ENCODE assay signal across 6 cellular contexts in the genomic region with DNA sequence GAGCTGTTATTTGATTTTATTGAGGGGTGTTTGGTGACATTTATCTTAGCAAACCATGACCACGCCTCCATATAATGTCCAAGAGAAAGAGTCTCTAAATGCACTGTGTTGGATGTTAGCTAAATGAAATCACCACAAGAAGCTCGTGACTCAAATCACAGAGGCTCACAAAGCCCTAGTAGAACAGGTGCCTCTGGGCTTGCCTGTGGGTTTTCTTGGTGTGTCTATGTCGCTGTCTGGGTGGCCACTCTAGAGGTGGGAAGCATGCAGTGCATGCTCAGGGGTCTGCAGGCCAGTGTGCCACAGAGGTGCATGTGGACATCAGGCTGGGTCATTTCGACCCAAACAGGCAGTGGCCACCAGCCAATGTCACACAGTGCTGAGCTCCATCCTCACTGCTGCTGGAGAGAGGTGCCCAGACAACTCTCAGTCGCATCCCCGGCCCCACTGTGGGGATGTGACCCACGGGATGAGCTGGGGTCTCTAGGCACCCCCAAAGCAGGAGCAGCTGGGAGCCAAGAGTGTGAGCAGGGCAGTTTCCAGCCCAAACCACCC.
DNase-seq lines count a peak whose midpoint lies in the region; ATAC-seq, FAIRE-seq and TF ChIP-seq lines count a peak whose summit lies in the region.
"Not testable (repeated sequence)": the region's sequence is repeated elsewhere in the genome, so short reads cannot be mapped to it uniquely, and the experiment has no call there.

No MANE protein-coding gene starts in this region.

- not testable (repeated sequence) for H3K27ac ChIP-seq in H9 (ENCODE audit: insufficient read length, low read depth, low read length); kidney (ENCODE audit: low read depth in 2 of 2, low read length in 2 of 2); sigmoid colon

- not testable (repeated sequence) for H3K27me3 Mint-ChIP-seq in H9 (ENCODE audit: low read depth); effector memory CD8-positive, alpha-beta T cell
- peaks cover 18% of the 10 kb centered on the region for H3K27me3 Mint-ChIP-seq in glutamatergic neuron (ENCODE audit: unreplicated experiment)

- not testable (repeated sequence) for H2AFZ ChIP-seq in H9 (ENCODE audit: low read length)

- not testable (repeated sequence) for H3K4me2 ChIP-seq in H9 (ENCODE audit: insufficient read depth, insufficient read length, low read length)

- H3K56ac ChIP-seq in H9 (ENCODE audit: insufficient read length, low read depth, low read length) = not testable (repeated sequence)

- ATAC-seq in effector memory CD8-positive, alpha-beta T cell (replicated peaks); stimulated activated effector memory CD8-positive, alpha-beta T cell treated with anti-CD3 and anti-CD28 coated beads, Interleukin-12 subunit alpha, Interleukin-12 subunit beta, amount 100 ng/mL, for 72 hours: not testable (repeated sequence)

- TF ChIP-seq EP300 in sigmoid colon (IDR thresholded peaks at IDR 0.05) = not testable (repeated sequence)

- H3K23me2 ChIP-seq in H9 (ENCODE audit: insufficient read length, low read depth, low read length, poor library complexity, severe bottlenecking) = not testable (repeated sequence)

- H3K23ac ChIP-seq in H9 (ENCODE audit: insufficient read length, low read depth, low read length) = not testable (repeated sequence)

- not testable (repeated sequence) for H2BK5ac ChIP-seq in H9 (ENCODE audit: insufficient read length, low read length)

- H3K4me3 ChIP-seq in kidney (ENCODE audit: low read length in 2 of 2); sigmoid colon: not testable (repeated sequence)

- not testable (repeated sequence) for H3K36me3 Mint-ChIP-seq in H9 (ENCODE audit: insufficient read depth in 1 of 3, low read depth in 3 of 3); glutamatergic neuron (ENCODE audit: unreplicated experiment)
- peaks cover 14% of the 10 kb centered on the region for H3K36me3 Mint-ChIP-seq in effector memory CD8-positive, alpha-beta T cell (ENCODE audit: insufficient read depth)
- H3K36me3 Mint-ChIP-seq in stimulated activated effector memory CD8-positive, alpha-beta T cell treated with anti-CD3 and anti-CD28 coated beads, Interleukin-12 subunit alpha, Interleukin-12 subunit beta, amount 100 ng/mL, for 72 hours = peaks cover 18% of the 10 kb centered on the region

- H3K4me1 ChIP-seq in H9 (ENCODE audit: insufficient read depth, low read length); kidney (ENCODE audit: control insufficient read depth in 1 of 2, insufficient read depth in 1 of 2, low read depth in 1 of 2, low read length in 2 of 2); sigmoid colon: not testable (repeated sequence)

- not testable (repeated sequence) for H3K4ac ChIP-seq in H9 (ENCODE audit: low read depth, low read length)

- not testable (repeated sequence) for H3K4me3 Mint-ChIP-seq in H9; effector memory CD8-positive, alpha-beta T cell; glutamatergic neuron (ENCODE audit: unreplicated experiment); stimulated activated effector memory CD8-positive, alpha-beta T cell treated with anti-CD3 and anti-CD28 coated beads, Interleukin-12 subunit alpha, Interleukin-12 subunit beta, amount 100 ng/mL, for 72 hours

- intact Hi-C loops in kidney (cut with DNase I); sigmoid colon (cut with DNase I): not testable (repeated sequence)

- not testable (repeated sequence) for H4K91ac ChIP-seq in H9 (ENCODE audit: insufficient read length, low read depth, low read length)

- not testable (repeated sequence) for H3K79me1 ChIP-seq in H9 (ENCODE audit: insufficient read depth, low read depth, low read length, poor library complexity, severe bottlenecking)

- not testable (repeated sequence) for H3K36me3 ChIP-seq in kidney (ENCODE audit: control insufficient read depth in 1 of 2, insufficient read depth in 2 of 2, low read length in 2 of 2)
- H3K36me3 ChIP-seq in sigmoid colon = peaks cover 7 to 82% (median 25%) of the 10 kb centered on the region in 4 donors

- H3K4me1 Mint-ChIP-seq in H9 (peaks cover 11 to 13% of the 10 kb centered on the region in 2 experiments), glutamatergic neuron (ENCODE audit: low read depth, unreplicated experiment) (peaks cover 41% of the 10 kb centered on the region)
- peaks cover 0 to 11% of the 10 kb centered on the region in 2 donors for H3K4me1 Mint-ChIP-seq in effector memory CD8-positive, alpha-beta T cell (ENCODE audit: low read depth in 2 of 2)
- peaks cover 15% of the 10 kb centered on the region for H3K4me1 Mint-ChIP-seq in stimulated activated effector memory CD8-positive, alpha-beta T cell treated with anti-CD3 and anti-CD28 coated beads, Interleukin-12 subunit alpha, Interleukin-12 subunit beta, amount 100 ng/mL, for 72 hours

- H3K27ac Mint-ChIP-seq in H9 = peak overlapping the region; percentile 5 to 76 (median 18); a peak in 1 of 7 replicates
- peak overlapping the region; percentile 35 to 81 for H3K27ac Mint-ChIP-seq in effector memory CD8-positive, alpha-beta T cell
- peak overlapping the region; percentile 88 for H3K27ac Mint-ChIP-seq in glutamatergic neuron (ENCODE audit: unreplicated experiment)
- H3K27ac Mint-ChIP-seq in stimulated activated effector memory CD8-positive, alpha-beta T cell treated with anti-CD3 and anti-CD28 coated beads, Interleukin-12 subunit alpha, Interleukin-12 subunit beta, amount 100 ng/mL, for 72 hours = peak overlapping the region; percentile 82

- not testable (repeated sequence) for DNase-seq in H9; effector memory CD8-positive, alpha-beta T cell; glutamatergic neuron; stimulated activated effector memory CD8-positive, alpha-beta T cell treated with anti-CD3 and anti-CD28 coated beads, Interleukin-12 subunit alpha, Interleukin-12 subunit beta, amount 100 ng/mL, for 72 hours (ENCODE audit: low spot score in 2 of 2)
- DNase-seq in kidney = peak; percentile 36
- peak; percentile 35 for DNase-seq in sigmoid colon

- H3K9me3 ChIP-seq in H9 (ENCODE audit: control insufficient read depth, low read depth, low read length); kidney (ENCODE audit: control insufficient read depth in 1 of 2, low read length in 2 of 2); sigmoid colon: not testable (repeated sequence)

- H4K8ac ChIP-seq in H9 (replicated peaks; ENCODE audit: insufficient read length, low read depth, low read length) = not testable (repeated sequence)

- not testable (repeated sequence) for H3K79me2 ChIP-seq in H9 (ENCODE audit: insufficient read depth, low read length)

- H2AK5ac ChIP-seq in H9 (ENCODE audit: insufficient read length, low read length) = not testable (repeated sequence)

- not testable (repeated sequence) for H2BK20ac ChIP-seq in H9 (ENCODE audit: low read depth, low read length, poor library complexity, severe bottlenecking)

- not testable (repeated sequence) for TF ChIP-seq POLR2A in sigmoid colon (IDR thresholded peaks at IDR 0.05)

- H3K14ac ChIP-seq in H9 (ENCODE audit: insufficient read depth, low read length) = not testable (repeated sequence)

- no CpG with 5 or more reads among the region's 7 CpGs for WGBS in H9 (ENCODE audit: extremely low coverage, insufficient read length, low lambda C conversion rate)
- WGBS in sigmoid colon, 2 donors = 90 to 92% methylated on average over 7 of the region's 7 CpGs

- not testable (repeated sequence) for H2BK12ac ChIP-seq in H9 (ENCODE audit: insufficient read length, low read depth, low read length)

- not testable (repeated sequence) for FAIRE-seq in kidney (lab: Jason Lieb, UNC)

- H3K9ac ChIP-seq in H9 (ENCODE audit: extremely low read depth, insufficient read length, low read length); kidney (ENCODE audit: low read length in 2 of 2): not testable (repeated sequence)

- TF ChIP-seq CTCF in H9 (conservative IDR thresholded peaks at IDR 0.05); glutamatergic neuron (IDR thresholded peaks at IDR 0.05; ENCODE audit: partially characterized antibody, unreplicated experiment); kidney (IDR thresholded peaks at IDR 0.05; ENCODE audit: borderline replicate concordance, extremely low read depth, insufficient read depth); sigmoid colon (IDR thresholded peaks at IDR 0.05): not testable (repeated sequence)

- not testable (repeated sequence) for H3K18ac ChIP-seq in H9 (ENCODE audit: insufficient read length, low read depth, low read length)

- not testable (repeated sequence) for H3K27me3 ChIP-seq in H9 (ENCODE audit: insufficient read depth, low read length); sigmoid colon

- not testable (repeated sequence) for H4K20me1 ChIP-seq in H9 (ENCODE audit: control insufficient read depth, insufficient read depth, insufficient read length)

- not testable (repeated sequence) for H3T11ph ChIP-seq in H9 (ENCODE audit: low read length)

- not testable (repeated sequence) for H2BK120ac ChIP-seq in H9 (ENCODE audit: low read depth, low read length, poor library complexity, severe bottlenecking)

- not testable (repeated sequence) for H3K9me3 Mint-ChIP-seq in H9; effector memory CD8-positive, alpha-beta T cell; stimulated activated effector memory CD8-positive, alpha-beta T cell treated with anti-CD3 and anti-CD28 coated beads, Interleukin-12 subunit alpha, Interleukin-12 subunit beta, amount 100 ng/mL, for 72 hours
- H3K9me3 Mint-ChIP-seq in glutamatergic neuron (ENCODE audit: unreplicated experiment) = peaks cover 25% of the 10 kb centered on the region

- H4K5ac ChIP-seq in H9 (ENCODE audit: insufficient read length, low read depth, low read length) = not testable (repeated sequence)

- not testable (repeated sequence) for H2BK15ac ChIP-seq in H9 (ENCODE audit: low read depth, low read length)

Comparison
In these comparisons a context has a peak if more than half of its experiments do, and no peak if none do; other contexts are left out.
1. H3K27ac Mint-ChIP-seq: peak in every context shown above with its lines; median percentile 88 in glutamatergic neuron; 82 in stimulated activated effector memory CD8-positive, alpha-beta T cell treated with anti-CD3 and anti-CD28 coated beads, Interleukin-12 subunit alpha, Interleukin-12 subunit beta, amount 100 ng/mL, for 72 hours; 58 in effector memory CD8-positive, alpha-beta T cell; 18 in H9.